ENCODE assay signal across 16 cellular contexts in the genomic region with DNA sequence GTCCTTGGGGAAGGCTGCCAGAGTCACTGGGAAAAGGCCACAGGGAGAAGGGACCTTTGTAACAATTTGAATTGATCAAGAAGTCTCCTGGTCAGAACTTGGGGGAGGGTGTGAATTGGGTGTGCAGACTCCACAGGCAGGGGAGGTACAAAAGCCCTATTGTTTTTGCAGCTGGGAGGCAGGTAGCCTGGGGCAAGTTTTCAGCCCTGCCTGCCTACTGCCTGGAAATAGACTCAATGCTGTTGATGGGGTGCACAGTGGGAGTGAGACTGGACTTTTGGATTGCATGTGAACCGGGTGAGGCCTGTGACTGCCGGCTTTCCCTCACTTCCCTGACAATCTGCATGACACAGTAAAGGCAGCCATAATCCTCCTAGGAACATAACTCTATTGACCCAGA.
DNase-seq lines count a peak whose midpoint lies in the region; ATAC-seq and TF ChIP-seq lines count a peak whose summit lies in the region.
"Had no signal": no experiment of that assay in that cellular context is flagged by ENCODE, and none has a peak within 500 bp of the region (broad histone marks: within the 10 kb centered on the region; RNA-seq: fewer than 3 reads in every experiment).

No MANE protein-coding gene starts in this region.

- no peak for TF ChIP-seq CTCF in PC-3 (conservative IDR thresholded peaks at IDR 0.05; ENCODE audit: low read depth, low read length)
- no peak for TF ChIP-seq CTCF in endodermal cell (conservative IDR thresholded peaks at IDR 0.05)
- TF ChIP-seq CTCF in neural progenitor cell (IDR thresholded peaks at IDR 0.05), result no peak
- TF ChIP-seq CTCF in body of pancreas (IDR thresholded peaks at IDR 0.05), result no peak
- TF ChIP-seq CTCF in activated CD8-positive, alpha-beta T cell treated with anti-CD3 and anti-CD28 coated beads for 36 hours (IDR thresholded peaks at IDR 0.05), result no peak

- H3K36me3 ChIP-seq in PC-3 (ENCODE audit: low read depth, low read length) (no peaks in the 10 kb centered on the region), endodermal cell (ENCODE audit: control insufficient read depth, insufficient read depth, low read length) (no peaks in the 10 kb centered on the region), neural progenitor cell (no peaks in the 10 kb centered on the region), body of pancreas (replicated peaks in 1 of 2; ENCODE audit: insufficient read depth in 1 of 2, low read depth in 2 of 2) (no peaks in the 10 kb centered on the region)
- H3K36me3 ChIP-seq: BLaER1 had no signal

- H3K4me1 ChIP-seq in PC-3 (ENCODE audit: insufficient read depth, low read length) (peaks cover 16% of the 10 kb centered on the region), endodermal cell (ENCODE audit: control insufficient read depth, insufficient read depth, low read length) (peaks cover 3% of the 10 kb centered on the region), neural progenitor cell (no peaks in the 10 kb centered on the region), body of pancreas (no peaks in the 10 kb centered on the region)
- H3K4me1 ChIP-seq: BLaER1, Caco-2 had no signal

- H3K4me2 ChIP-seq in PC-3 (ENCODE audit: low read length) (peak overlapping the region; percentile 10; the same call in 1 of the 2 replicates), neural progenitor cell (no peak overlapping the region)
- H3K4me2 ChIP-seq: BLaER1 had no signal

- POLR2A ChIA-PET in PC-3 (lab: Charles Lee; ENCODE audit: unreplicated experiment), result interaction anchor here (0.5 kb wide), 1 partner anchor 12 kb away, joined by 3 read pairs; no protein-coding TSS in a partner anchor
- POLR2A ChIA-PET in activated CD8-positive, alpha-beta T cell treated with anti-CD3 and anti-CD28 coated beads for 36 hours (lab: Charles Lee), result no interaction called here

- H3K79me2 ChIP-seq in PC-3 (ENCODE audit: low read length), result no peaks in the 10 kb centered on the region
- H3K79me2 ChIP-seq in neural progenitor cell (ENCODE audit: low read depth), result no peaks in the 10 kb centered on the region

- TF ChIP-seq POLR2A in body of pancreas (IDR thresholded peaks at IDR 0.05), result no peak

- peaks cover 16% of the 10 kb centered on the region for H3K9me3 ChIP-seq in PC-3 (ENCODE audit: low read length)
- H3K9me3 ChIP-seq in endodermal cell (ENCODE audit: control insufficient read depth, low read length), result peaks cover 68% of the 10 kb centered on the region
- no peaks in the 10 kb centered on the region for H3K9me3 ChIP-seq in neural progenitor cell (ENCODE audit: low read depth)
- peaks cover 0 to 12% (median 0%) of the 10 kb centered on the region in 3 donors for H3K9me3 ChIP-seq in body of pancreas

- peaks cover 12% of the 10 kb centered on the region for H3K36me3 Mint-ChIP-seq in endodermal cell (ENCODE audit: low read depth)
- H3K36me3 Mint-ChIP-seq in neural progenitor cell, result no peaks in the 10 kb centered on the region
- H3K36me3 Mint-ChIP-seq in activated CD8-positive, alpha-beta T cell treated with anti-CD3 and anti-CD28 coated beads for 36 hours (ENCODE audit: low read depth), result no peaks in the 10 kb centered on the region

- ATAC-seq in PC-3, result peak; percentile 79
- ATAC-seq in body of pancreas, result no peak
- no peak for ATAC-seq in activated CD8-positive, alpha-beta T cell treated with anti-CD3 and anti-CD28 coated beads for 36 hours

- 93% methylated on average over 2 of the region's 2 CpGs; no CpG with 5 or more reads in 1 of the 2 experiments for WGBS in endodermal cell (ENCODE audit: insufficient coverage in 1 of 2, insufficient read length in 1 of 2), 2 experiments
- WGBS in body of pancreas, 2 donors, result 85 to 100% methylated on average over 1 to 2 of the region's 2 CpGs

- no peaks in the 10 kb centered on the region for H3F3A ChIP-seq in PC-3 (ENCODE audit: low read length, unreplicated experiment)
- no peaks in the 10 kb centered on the region for H3F3A ChIP-seq in neural progenitor cell (ENCODE audit: low read depth)

- no peak overlapping the region; the same call in 1 of the 2 replicates for H3K9ac ChIP-seq in PC-3 (ENCODE audit: low read length)
- H3K9ac ChIP-seq in endodermal cell (ENCODE audit: extremely low read depth, low read length, poor library complexity, severe bottlenecking), result no peak overlapping the region
- no peak overlapping the region for H3K9ac ChIP-seq in neural progenitor cell
- H3K9ac ChIP-seq: BLaER1, GM23248 had no signal

- peaks cover 5% of the 10 kb centered on the region for H3K4me1 Mint-ChIP-seq in endodermal cell
- peaks cover 4% of the 10 kb centered on the region for H3K4me1 Mint-ChIP-seq in neural progenitor cell
- H3K4me1 Mint-ChIP-seq in activated CD8-positive, alpha-beta T cell treated with anti-CD3 and anti-CD28 coated beads for 36 hours (ENCODE audit: low read depth), result no peaks in the 10 kb centered on the region
- H3K4me1 Mint-ChIP-seq: CD8-positive, alpha-beta memory T cell had no signal

- H3K9me3 Mint-ChIP-seq in endodermal cell, result peaks cover 74% of the 10 kb centered on the region
- peaks cover 19% of the 10 kb centered on the region for H3K9me3 Mint-ChIP-seq in neural progenitor cell
- H3K9me3 Mint-ChIP-seq in activated CD8-positive, alpha-beta T cell treated with anti-CD3 and anti-CD28 coated beads for 36 hours, result peaks cover 17% of the 10 kb centered on the region

- DNase-seq in ELF-1 (ENCODE audit: low read depth, low spot score), result peak; percentile 72
- peak; percentile 68 for DNase-seq in PC-3
- no peak for DNase-seq in endodermal cell
- DNase-seq in neural progenitor cell (ENCODE audit: low spot score), result no peak
- DNase-seq in EL, result no peak
- no peak for DNase-seq in NCI-H2171 (lab: John Stamatoyannopoulos, UW)
- DNase-seq in body of pancreas, result no peak
- no peak for DNase-seq in activated CD8-positive, alpha-beta T cell treated with anti-CD3 and anti-CD28 coated beads for 36 hours
- DNase-seq: 8988T; AML-193; Caco-2; CD8-positive, alpha-beta memory T cell; DMS53; GM23248; IMR-90 had no signal

- intact Hi-C loops in PC-3 (cut with micrococcal nuclease), result no loop called here
- intact Hi-C loops in body of pancreas (cut with DNase I), result no loop called here
- intact Hi-C loops in activated CD8-positive, alpha-beta T cell treated with anti-CD3 and anti-CD28 coated beads for 36 hours (cut with micrococcal nuclease), result no loop called here

- H2AFZ ChIP-seq in PC-3 (ENCODE audit: low read length) (peak overlapping the region; percentile 44), neural progenitor cell (replicated peaks) (no peak overlapping the region)
- H2AFZ ChIP-seq: GM23248 had no signal

- BruUV-seq in PC-3 (replicated peaks; lab: Mats Ljungman, UMichigan), result no TSS peak

- no peak overlapping the region for H3K4me3 ChIP-seq in PC-3 (ENCODE audit: low read length)
- peak overlapping the region; percentile 46 for H3K4me3 ChIP-seq in endodermal cell (ENCODE audit: low read length)
- H3K4me3 ChIP-seq in neural progenitor cell, result no peak overlapping the region
- no peak overlapping the region for H3K4me3 ChIP-seq in body of pancreas
- H3K4me3 ChIP-seq: BLaER1, GM23248 had no signal

- H3K27ac ChIP-seq in PC-3 (ENCODE audit: low read length) (peak overlapping the region; percentile 51), endodermal cell (ENCODE audit: low read depth, low read length) (no peak overlapping the region), neural progenitor cell (no peak overlapping the region), body of pancreas (no peak overlapping the region)
- H3K27ac ChIP-seq: BLaER1, GM23248 had no signal

- H3K27me3 Mint-ChIP-seq in endodermal cell (ENCODE audit: insufficient read depth), result no peaks in the 10 kb centered on the region
- H3K27me3 Mint-ChIP-seq in neural progenitor cell (ENCODE audit: insufficient read depth, low read depth), result peaks cover 2% of the 10 kb centered on the region
- H3K27me3 Mint-ChIP-seq in activated CD8-positive, alpha-beta T cell treated with anti-CD3 and anti-CD28 coated beads for 36 hours, result no peaks in the 10 kb centered on the region
- H3K27me3 Mint-ChIP-seq: CD8-positive, alpha-beta memory T cell had no signal

- no peaks in the 10 kb centered on the region for H3K27me3 ChIP-seq in PC-3 (ENCODE audit: low read length)
- no peaks in the 10 kb centered on the region for H3K27me3 ChIP-seq in endodermal cell (ENCODE audit: control insufficient read depth, insufficient read depth, low read length, poor library complexity, severe bottlenecking)
- no peaks in the 10 kb centered on the region for H3K27me3 ChIP-seq in neural progenitor cell
- no peaks in the 10 kb centered on the region for H3K27me3 ChIP-seq in body of pancreas
- H3K27me3 ChIP-seq: BLaER1 had no signal

- no peaks in the 10 kb centered on the region for H3K9me2 ChIP-seq in PC-3 (replicated peaks; ENCODE audit: low read length)

- H3K27ac Mint-ChIP-seq in endodermal cell (no peak overlapping the region), neural progenitor cell (peak overlapping the region; percentile 67)
- no peak overlapping the region for H3K27ac Mint-ChIP-seq in activated CD8-positive, alpha-beta T cell treated with anti-CD3 and anti-CD28 coated beads for 36 hours
- H3K27ac Mint-ChIP-seq: CD8-positive, alpha-beta memory T cell had no signal

- CTCF ChIA-PET in PC-3 (lab: Charles Lee), result no interaction called here
- CTCF ChIA-PET in activated CD8-positive, alpha-beta T cell treated with anti-CD3 and anti-CD28 coated beads for 36 hours (lab: Charles Lee), result no interaction called here

- no peaks in the 10 kb centered on the region for H4K20me1 ChIP-seq in PC-3 (ENCODE audit: low read length)
- no peaks in the 10 kb centered on the region for H4K20me1 ChIP-seq in neural progenitor cell (ENCODE audit: low read depth)
- H4K20me1 ChIP-seq: BLaER1 had no signal

- H3K4me3 Mint-ChIP-seq in endodermal cell, result no peak overlapping the region
- H3K4me3 Mint-ChIP-seq in neural progenitor cell, result no peak overlapping the region
- H3K4me3 Mint-ChIP-seq in activated CD8-positive, alpha-beta T cell treated with anti-CD3 and anti-CD28 coated beads for 36 hours, result no peak overlapping the region
- H3K4me3 Mint-ChIP-seq: CD8-positive, alpha-beta memory T cell had no signal

Comparison
In these comparisons a context has a peak if more than half of its experiments do, and no peak if none do; other contexts are left out.
1. DNase-seq: peak in ELF-1 (single experiment) and PC-3 (single experiment); none in endodermal cell (single experiment), neural progenitor cell (single experiment), EL (single experiment), NCI-H2171 (single experiment), body of pancreas (0 of 4) and activated CD8-positive, alpha-beta T cell treated with anti-CD3 and anti-CD28 coated beads for 36 hours (single experiment).